ENCODE assay signal across 11 cellular contexts in genomic region chr22:42906605-42907338, GRCh38. TPM values are rescaled to one million over a fixed set of nuclear protein-coding genes. Genes with fewer than 3 reads are reported as not detected.
DNase-seq lines count a peak whose midpoint lies in the region; ATAC-seq and TF ChIP-seq lines count a peak whose summit lies in the region.
"Had no signal": no experiment of that assay in that cellular context is flagged by ENCODE, and none has a peak within 500 bp of the region (broad histone marks: within the 10 kb centered on the region; RNA-seq: fewer than 3 reads in every experiment).

No MANE protein-coding gene starts in this region.

- peak overlapping the region in 2 of 5 donors; percentile 38 to 47 for H3K27ac ChIP-seq in adrenal gland

- no peak overlapping the region for H3K4me3 ChIP-seq in adrenal gland

- no peak for TF ChIP-seq POLR2A in adrenal gland (IDR thresholded peaks at IDR 0.05)

- TF ChIP-seq CTCF in adrenal gland (IDR thresholded peaks at IDR 0.05) (no peak), osteocyte (IDR thresholded peaks at IDR 0.05) (no peak)

- DNase-seq in AG20443 (ENCODE audit: low spot score) (peak; percentile 60), adrenal gland (peak in 4 of 7 donors; percentile 45 to 68 (median 54)), Right ventricle myocardium superior (peak; percentile 89), osteocyte (ENCODE audit: extremely low spot score, unreplicated experiment) (no peak), NCI-H526 treated with DMSO at 0.1 percent for 48 hours (lab: John Stamatoyannopoulos, UW) (no peak)
- no peak for DNase-seq in stimulated activated CD4-positive, alpha-beta T cell treated with anti-CD3 and anti-CD28 coated beads, Interleukin-12 subunit alpha, Interleukin-12 subunit beta, amount 100 ng/mL, for 4 hours
- DNase-seq: NCI-H1105 treated with DMSO at 0.1 percent for 48 hours; stimulated activated CD4-positive, alpha-beta T cell treated with anti-CD3 and anti-CD28 coated beads, Interleukin-4, amount 100 ng/mL, for 24 hours had no signal

- H3K27ac Mint-ChIP-seq in osteocyte (ENCODE audit: unreplicated experiment): peak overlapping the region; percentile 69
- H3K27ac Mint-ChIP-seq: B cell had no signal

- WGBS in adrenal gland, 4 donors: 59 to 65% (median 62%) methylated on average over 6 of the region's 6 CpGs

- H3K27me3 ChIP-seq in adrenal gland: no peaks in the 10 kb centered on the region

- no peaks in the 10 kb centered on the region for H3K27me3 Mint-ChIP-seq in osteocyte (ENCODE audit: unreplicated experiment)
- H3K27me3 Mint-ChIP-seq: B cell had no signal

- peaks cover 7% of the 10 kb centered on the region for H3K36me3 Mint-ChIP-seq in osteocyte (ENCODE audit: unreplicated experiment)

- H3K4me1 ChIP-seq in adrenal gland (replicated peaks in 1 of 2): peaks cover 0 to 40% of the 10 kb centered on the region in 2 donors

- H3K9me3 ChIP-seq in adrenal gland (replicated peaks in 1 of 3): no peaks in the 10 kb centered on the region

- peaks cover 0 to 29% of the 10 kb centered on the region in 2 donors for H3K36me3 ChIP-seq in adrenal gland (replicated peaks in 1 of 2)

- ATAC-seq in Right ventricle myocardium superior (ENCODE audit: poor library complexity) (peak; percentile 74), GM21529 (IDR thresholded peaks at IDR 0.05; ENCODE audit: unreplicated experiment) (no peak), GM21360 (IDR thresholded peaks at IDR 0.05; ENCODE audit: unreplicated experiment) (no peak)

- no peak overlapping the region for H3K4me3 Mint-ChIP-seq in osteocyte (ENCODE audit: unreplicated experiment)
- H3K4me3 Mint-ChIP-seq: B cell had no signal

- H3K4me1 Mint-ChIP-seq in osteocyte (ENCODE audit: unreplicated experiment): peaks cover 44% of the 10 kb centered on the region

- no peaks in the 10 kb centered on the region for H3K9me3 Mint-ChIP-seq in osteocyte (ENCODE audit: unreplicated experiment)

- intact Hi-C loops in adrenal gland (cut with DNase I) (no loop called here), Right ventricle myocardium superior (cut with DNase I) (no loop called here)

RNA-seq across cellular contexts. Expression of gene ARFGAP3, which starts 49.7 kb away (rescaled TPM):
- total RNA-seq in adrenal gland (100 to 1,000 TPM in 7 of 8 donors, 10 to 100 TPM in 1; 98.9 to 183 (median 118) TPM), Right ventricle myocardium superior (22.4 TPM), osteocyte (59.1 and 61.0 TPM in 2 replicates)
- polyA plus RNA-seq in adrenal gland: 100 to 1,000 TPM in 1 of 3 donors, 10 to 100 TPM in 2; 48.7 to 268 (median 71.7) TPM

Comparison
In these comparisons a context has a peak if more than half of its experiments do, and no peak if none do; other contexts are left out.
1. DNase-seq: peak in AG20443 (single experiment), adrenal gland (4 of 7) and Right ventricle myocardium superior (single experiment); none in osteocyte (single experiment), NCI-H526 treated with DMSO at 0.1 percent for 48 hours (single experiment) and stimulated activated CD4-positive, alpha-beta T cell treated with anti-CD3 and anti-CD28 coated beads, Interleukin-12 subunit alpha, Interleukin-12 subunit beta, amount 100 ng/mL, for 4 hours (single experiment).